ENCODE assay signal across 11 cellular contexts in the genomic region with DNA sequence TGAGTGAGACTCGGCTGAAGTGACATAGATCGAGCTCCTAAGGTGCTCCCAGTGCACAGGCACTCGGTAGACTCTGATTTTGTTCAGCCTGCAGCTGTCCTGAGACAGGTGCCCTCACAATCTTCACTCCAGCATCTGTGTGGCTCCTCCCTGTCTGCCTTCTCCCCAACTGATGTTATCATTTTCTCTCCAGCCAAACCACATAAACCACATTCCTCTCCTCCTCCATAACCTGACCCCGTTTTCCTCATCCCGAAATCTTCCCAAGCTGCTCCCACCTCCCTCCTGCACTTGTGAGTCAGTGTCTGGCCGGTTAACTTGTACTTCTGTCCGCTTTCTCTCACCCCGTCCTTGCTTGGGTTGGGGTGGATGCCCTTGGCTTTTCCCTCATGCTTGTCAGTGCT.
A peak's percentile ranks its signal among the peaks of the same experiment; 100 is the strongest.
DNase-seq lines count a peak whose midpoint lies in the region; ATAC-seq, FAIRE-seq and TF ChIP-seq lines count a peak whose summit lies in the region.
"Had no signal": no experiment of that assay in that cellular context is flagged by ENCODE, and none has a peak within 500 bp of the region (broad histone marks: within the 10 kb centered on the region; RNA-seq: fewer than 3 reads in every experiment).

No MANE protein-coding gene starts in this region.

- 23% methylated on average over 8 of the region's 8 CpGs for WGBS in SK-N-SH (ENCODE audit: low lambda C conversion rate)

- ATAC-seq in GM19452 (IDR thresholded peaks at IDR 0.05; ENCODE audit: unreplicated experiment) = no peak
- ATAC-seq in activated naive CD8-positive, alpha-beta T cell treated with anti-CD3 and anti-CD28 coated beads, Interleukin-2, amount 50 U/mL, for 24 hours = no peak
- ATAC-seq: stimulated activated naive CD8-positive, alpha-beta T cell treated with anti-CD3 and anti-CD28 coated beads, Interleukin-15, Interleukin-2, amounts not matched to agents 100 U/mL and 50 U/mL, for 24 hours had no signal

- peak; percentile 9 to 93; a peak in 3 of 4 replicates for TF ChIP-seq EP300 in SK-N-SH (IDR thresholded peaks at IDR 0.05; ENCODE audit: borderline replicate concordance in 1 of 2, low read depth in 1 of 2, low read length in 1 of 2)

- no peak overlapping the region for H3K4me3 ChIP-seq in SK-N-SH (ENCODE audit: low read depth in 2 of 2, low read length in 1 of 2)
- no peak overlapping the region for H3K4me3 ChIP-seq in fibroblast of pulmonary artery (replicated peaks; ENCODE audit: low read depth, low read length)

- no peak for TF ChIP-seq RAD21 in SK-N-SH (IDR thresholded peaks at IDR 0.05; ENCODE audit: low read length)

- no peak for TF ChIP-seq POLR2A in H54 (IDR thresholded peaks at IDR 0.05; ENCODE audit: low read depth, low read length)

- peaks cover 43 to 61% of the 10 kb centered on the region in 2 experiments for H3K36me3 ChIP-seq in SK-N-SH (replicated peaks in 1 of 2; ENCODE audit: control insufficient read depth in 1 of 2, insufficient read depth in 2 of 2, low read length in 1 of 2)

- TF ChIP-seq CTCF in SK-N-SH (IDR thresholded peaks at IDR 0.05) (no peak), fibroblast of pulmonary artery (IDR thresholded peaks at IDR 0.05; ENCODE audit: low read length, missing control alignments) (no peak)

- no peaks in the 10 kb centered on the region for H3K4me1 Mint-ChIP-seq in activated naive CD8-positive, alpha-beta T cell treated with anti-CD3 and anti-CD28 coated beads, Interleukin-2, amount 50 U/mL, for 24 hours

- H4K20me1 ChIP-seq in SK-N-SH (ENCODE audit: insufficient read depth) = no peaks in the 10 kb centered on the region

- peak overlapping the region; percentile 52 for H3K4me2 ChIP-seq in SK-N-SH

- no peaks in the 10 kb centered on the region for H3K9me2 ChIP-seq in SK-N-SH

- FAIRE-seq in H54 (lab: Jason Lieb, UNC) = peak; percentile 91

- no peaks in the 10 kb centered on the region for H3K36me3 Mint-ChIP-seq in activated naive CD8-positive, alpha-beta T cell treated with anti-CD3 and anti-CD28 coated beads, Interleukin-2, amount 50 U/mL, for 24 hours (ENCODE audit: low read depth)

- no peaks in the 10 kb centered on the region for H3K9me3 ChIP-seq in SK-N-SH

- H2AFZ ChIP-seq in SK-N-SH (ENCODE audit: low read depth) = no peak overlapping the region

- peaks cover 9% of the 10 kb centered on the region for H3F3A ChIP-seq in SK-N-SH (replicated peaks; ENCODE audit: insufficient read depth)

- peak overlapping the region in 1 of 2 experiments; percentile 58; a peak in 3 of 4 replicates for H3K27ac ChIP-seq in SK-N-SH (ENCODE audit: low read depth in 2 of 2, low read length in 1 of 2)

- H3K27me3 ChIP-seq in SK-N-SH (ENCODE audit: insufficient read depth) = no peaks in the 10 kb centered on the region

- peaks cover 13 to 20% of the 10 kb centered on the region in 2 experiments; a peak in 2 of 4 replicates for H3K4me1 ChIP-seq in SK-N-SH (ENCODE audit: control insufficient read depth in 1 of 2, insufficient read depth in 2 of 2, low read depth in 1 of 2, low read length in 1 of 2)

- POLR2A ChIA-PET in SK-N-SH (lab: Yijun Ruan, JAX) = no interaction called here

- peaks cover 7% of the 10 kb centered on the region; the same call in 1 of the 2 replicates for H3K79me2 ChIP-seq in SK-N-SH (ENCODE audit: insufficient read depth)

- H3K27me3 Mint-ChIP-seq in activated naive CD8-positive, alpha-beta T cell treated with anti-CD3 and anti-CD28 coated beads, Interleukin-2, amount 50 U/mL, for 24 hours = peaks cover 2% of the 10 kb centered on the region

- no peaks in the 10 kb centered on the region for H3K9me3 Mint-ChIP-seq in activated naive CD8-positive, alpha-beta T cell treated with anti-CD3 and anti-CD28 coated beads, Interleukin-2, amount 50 U/mL, for 24 hours
- H3K9me3 Mint-ChIP-seq: endodermal cell had no signal

- H3K27ac Mint-ChIP-seq in activated naive CD8-positive, alpha-beta T cell treated with anti-CD3 and anti-CD28 coated beads, Interleukin-2, amount 50 U/mL, for 24 hours = no peak overlapping the region
- H3K27ac Mint-ChIP-seq: endodermal cell had no signal

- peak; percentile 88 for DNase-seq in H54 (ENCODE audit: insufficient read length, low spot score)
- DNase-seq in SK-N-SH = no peak
- DNase-seq in fibroblast of pulmonary artery (ENCODE audit: low read depth) = peak; percentile 76
- peak; percentile 32 for DNase-seq in smooth muscle cell of the brain vasculature (ENCODE audit: low read depth, low spot score)
- DNase-seq in inferior parietal cortex (ENCODE audit: extremely low spot score) = no peak
- DNase-seq in activated naive CD8-positive, alpha-beta T cell treated with anti-CD3 and anti-CD28 coated beads, Interleukin-2, amount 50 U/mL, for 24 hours = no peak
- DNase-seq: activated effector memory CD4-positive, alpha-beta T cell treated with anti-CD3 and anti-CD28 coated beads, Interleukin-2, amount 50 U/mL, for 16 hours; endodermal cell; NCI-H82; stimulated activated naive CD8-positive, alpha-beta T cell treated with anti-CD3 and anti-CD28 coated beads, Interleukin-15, Interleukin-2, amounts not matched to agents 100 U/mL and 50 U/mL, for 24 hours had no signal

- H3K9ac ChIP-seq in SK-N-SH = no peak overlapping the region

- H3K4me3 Mint-ChIP-seq in activated naive CD8-positive, alpha-beta T cell treated with anti-CD3 and anti-CD28 coated beads, Interleukin-2, amount 50 U/mL, for 24 hours = no peak overlapping the region
- H3K4me3 Mint-ChIP-seq: endodermal cell had no signal

- CTCF ChIA-PET in SK-N-SH (lab: Yijun Ruan, JAX) = interaction anchor here (1.1 to 7.3 kb wide), 3 partner anchors 23 to 45 kb away, joined by 4 to 44 read pairs (median 4); no protein-coding TSS in a partner anchor

TF ChIP-seq in SK-N-SH, 30 proteins besides CTCF, POLR2A, EP300 and RAD21 (continues in another document):
- no peak for TF ChIP-seq MXI1 (IDR thresholded peaks at IDR 0.05; ENCODE audit: low read depth, low read length)
- TF ChIP-seq MEF2A (IDR thresholded peaks at IDR 0.05; ENCODE audit: borderline replicate concordance, low read depth) = 0 out of 2 replicates have a peak, but pooled peaks have one; percentile 61
- TF ChIP-seq NRF1 (IDR thresholded peaks at IDR 0.05; ENCODE audit: low read depth, low read length) = no peak
- peak; percentile 79 for TF ChIP-seq FOSL2 (IDR thresholded peaks at IDR 0.05; ENCODE audit: borderline replicate concordance, low read depth)
- TF ChIP-seq TAF1 (IDR thresholded peaks at IDR 0.05; ENCODE audit: borderline replicate concordance, low read depth, low read length) = no peak
- no peak for TF ChIP-seq FOXJ3 (CRISPR knock-in tag; IDR thresholded peaks at IDR 0.05)
- TF ChIP-seq TCF12 (IDR thresholded peaks at IDR 0.05) = peak; percentile 96
- TF ChIP-seq RFX5 (IDR thresholded peaks at IDR 0.05; ENCODE audit: low read length) = no peak
- TF ChIP-seq, protein P1, sequence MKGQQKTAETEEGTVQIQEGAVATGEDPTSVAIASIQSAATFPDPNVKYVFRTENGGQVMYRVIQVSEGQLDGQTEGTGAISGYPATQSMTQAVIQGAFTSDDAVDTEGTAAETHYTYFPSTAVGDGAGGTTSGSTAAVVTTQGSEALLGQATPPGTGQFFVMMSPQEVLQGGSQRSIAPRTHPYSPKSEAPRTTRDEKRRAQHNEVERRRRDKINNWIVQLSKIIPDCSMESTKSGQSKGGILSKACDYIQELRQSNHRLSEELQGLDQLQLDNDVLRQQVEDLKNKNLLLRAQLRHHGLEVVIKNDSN (IDR thresholded peaks at IDR 0.05; ENCODE audit: borderline replicate concordance, low read depth) = no peak
- no peak for TF ChIP-seq CHD2 (IDR thresholded peaks at IDR 0.05; ENCODE audit: low read length, partially characterized antibody)
- TF ChIP-seq TEAD4 (IDR thresholded peaks at IDR 0.05; ENCODE audit: borderline replicate concordance, insufficient read depth) = peak; percentile 77
- TF ChIP-seq, protein P2, sequence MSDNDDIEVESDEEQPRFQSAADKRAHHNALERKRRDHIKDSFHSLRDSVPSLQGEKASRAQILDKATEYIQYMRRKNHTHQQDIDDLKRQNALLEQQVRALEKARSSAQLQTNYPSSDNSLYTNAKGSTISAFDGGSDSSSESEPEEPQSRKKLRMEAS (IDR thresholded peaks at IDR 0.05; ENCODE audit: low read depth) = peak; percentile 52
- TF ChIP-seq GABPA (IDR thresholded peaks at IDR 0.05; ENCODE audit: low read depth) = no peak
- peak; percentile 98 for TF ChIP-seq RXRA (IDR thresholded peaks at IDR 0.05; ENCODE audit: borderline replicate concordance, low read depth)
- TF ChIP-seq EZH2phosphoT487 (IDR thresholded peaks at IDR 0.05; ENCODE audit: borderline replicate concordance, low read depth) = no peak
- TF ChIP-seq ELF1 (IDR thresholded peaks at IDR 0.05) = no peak
- TF ChIP-seq, protein P3, sequence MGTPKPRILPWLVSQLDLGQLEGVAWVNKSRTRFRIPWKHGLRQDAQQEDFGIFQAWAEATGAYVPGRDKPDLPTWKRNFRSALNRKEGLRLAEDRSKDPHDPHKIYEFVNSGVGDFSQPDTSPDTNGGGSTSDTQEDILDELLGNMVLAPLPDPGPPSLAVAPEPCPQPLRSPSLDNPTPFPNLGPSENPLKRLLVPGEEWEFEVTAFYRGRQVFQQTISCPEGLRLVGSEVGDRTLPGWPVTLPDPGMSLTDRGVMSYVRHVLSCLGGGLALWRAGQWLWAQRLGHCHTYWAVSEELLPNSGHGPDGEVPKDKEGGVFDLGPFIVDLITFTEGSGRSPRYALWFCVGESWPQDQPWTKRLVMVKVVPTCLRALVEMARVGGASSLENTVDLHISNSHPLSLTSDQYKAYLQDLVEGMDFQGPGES (IDR thresholded peaks at IDR 0.05; ENCODE audit: low read depth, low read length) = no peak
- TF ChIP-seq, protein P4, sequence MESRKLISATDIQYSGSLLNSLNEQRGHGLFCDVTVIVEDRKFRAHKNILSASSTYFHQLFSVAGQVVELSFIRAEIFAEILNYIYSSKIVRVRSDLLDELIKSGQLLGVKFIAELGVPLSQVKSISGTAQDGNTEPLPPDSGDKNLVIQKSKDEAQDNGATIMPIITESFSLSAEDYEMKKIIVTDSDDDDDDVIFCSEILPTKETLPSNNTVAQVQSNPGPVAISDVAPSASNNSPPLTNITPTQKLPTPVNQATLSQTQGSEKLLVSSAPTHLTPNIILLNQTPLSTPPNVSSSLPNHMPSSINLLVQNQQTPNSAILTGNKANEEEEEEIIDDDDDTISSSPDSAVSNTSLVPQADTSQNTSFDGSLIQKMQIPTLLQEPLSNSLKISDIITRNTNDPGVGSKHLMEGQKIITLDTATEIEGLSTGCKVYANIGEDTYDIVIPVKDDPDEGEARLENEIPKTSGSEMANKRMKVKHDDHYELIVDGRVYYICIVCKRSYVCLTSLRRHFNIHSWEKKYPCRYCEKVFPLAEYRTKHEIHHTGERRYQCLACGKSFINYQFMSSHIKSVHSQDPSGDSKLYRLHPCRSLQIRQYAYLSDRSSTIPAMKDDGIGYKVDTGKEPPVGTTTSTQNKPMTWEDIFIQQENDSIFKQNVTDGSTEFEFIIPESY (IDR thresholded peaks at IDR 0.05; ENCODE audit: borderline replicate concordance, low read depth) = 0 out of 2 replicates have a peak, but pooled peaks have one; percentile 64

Comparison
In these comparisons a context has a peak if more than half of its experiments do, and no peak if none do; other contexts are left out.
1. DNase-seq: peak in H54 (single experiment), fibroblast of pulmonary artery (single experiment) and smooth muscle cell of the brain vasculature (single experiment); none in SK-N-SH (single experiment), inferior parietal cortex (single experiment) and activated naive CD8-positive, alpha-beta T cell treated with anti-CD3 and anti-CD28 coated beads, Interleukin-2, amount 50 U/mL, for 24 hours (single experiment).